ENCODE assay signal across 1 cellular context in genomic region chr16:81842564-81843242, GRCh38.
TF ChIP-seq lines count a peak whose summit lies in the region.

No MANE protein-coding gene starts in this region.

TF ChIP-seq in WTC11, 78 proteins besides CTCF, POLR2A, EP300 and RAD21 (continued from another document):
- no peak for TF ChIP-seq ZNF532 (CRISPR knock-in tag; IDR thresholded peaks at IDR 0.05; ENCODE audit: borderline replicate concordance)
